In the genomic region with DNA sequence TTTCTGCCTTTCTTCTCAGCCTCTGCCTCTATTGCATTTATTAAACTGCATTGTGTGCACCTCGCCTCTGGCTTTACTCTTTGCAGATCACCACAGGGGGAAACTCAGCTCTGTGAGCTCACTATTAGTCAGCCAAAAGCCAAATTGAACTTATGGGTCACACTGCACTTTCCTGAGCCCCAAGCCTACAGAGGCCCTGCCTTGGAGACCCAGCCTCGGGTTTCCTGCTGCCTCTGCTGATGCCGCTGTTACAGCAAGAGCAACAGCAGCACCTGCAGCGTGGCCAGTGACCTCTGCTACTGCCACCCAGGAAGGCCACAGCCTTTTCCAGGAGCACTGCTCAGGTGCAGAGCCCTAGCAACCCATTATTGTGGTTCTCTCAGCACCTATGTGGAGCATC, we compare ENCODE assay signal across 13 cellular contexts.
DNase-seq lines count a peak whose midpoint lies in the region; ATAC-seq, FAIRE-seq and TF ChIP-seq lines count a peak whose summit lies in the region.
"Had no signal": no experiment of that assay in that cellular context is flagged by ENCODE, and none has a peak within 500 bp of the region (broad histone marks: within the 10 kb centered on the region; RNA-seq: fewer than 3 reads in every experiment).

No MANE protein-coding gene starts in this region.

- H3K27me3 ChIP-seq in keratinocyte (ENCODE audit: control insufficient read depth, extremely low read depth, insufficient read depth, low read length): no peaks in the 10 kb centered on the region

- no peaks in the 10 kb centered on the region for H3K36me3 ChIP-seq in keratinocyte (ENCODE audit: control insufficient read depth in 2 of 2, extremely low read depth in 1 of 2, insufficient read depth in 2 of 2, low read length in 2 of 2)

- no peak overlapping the region for H3K9ac ChIP-seq in keratinocyte (ENCODE audit: control insufficient read depth, extremely low read depth, insufficient read depth, low read length)

- H4K20me1 ChIP-seq in keratinocyte (ENCODE audit: control insufficient read depth, extremely low read depth, insufficient read depth, low read length): no peaks in the 10 kb centered on the region

- peak; percentile 30 for DNase-seq in NCI-H226
- DNase-seq in keratinocyte (ENCODE audit: low read depth, low spot score): no peak
- DNase-seq in NCI-H1417 treated with DMSO at 0.1 percent for 48 hours (lab: John Stamatoyannopoulos, UW): no peak
- DNase-seq in NCI-H2227 (lab: John Stamatoyannopoulos, UW; ENCODE audit: unreplicated experiment): no peak
- no peak for DNase-seq in NCI-H748 (lab: John Stamatoyannopoulos, UW; ENCODE audit: unreplicated experiment)
- DNase-seq: activated naive CD4-positive, alpha-beta T cell; Calu3; effector memory CD4-positive, alpha-beta T cell; naive B cell had no signal

- H3K9me3 ChIP-seq in keratinocyte (ENCODE audit: control insufficient read depth, low read depth, low read length): no peaks in the 10 kb centered on the region

- H3K4me2 ChIP-seq in keratinocyte (ENCODE audit: control insufficient read depth, extremely low read depth, insufficient read depth, low read depth, low read length): no peak overlapping the region

- H3K4me3 ChIP-seq in keratinocyte (ENCODE audit: control insufficient read depth in 2 of 3, extremely low read depth in 1 of 3, insufficient read depth in 2 of 3, low read depth in 1 of 3, low read length in 3 of 3): no peak overlapping the region

- peak; percentile 62 for FAIRE-seq in keratinocyte (lab: Jason Lieb, UNC)
- FAIRE-seq: RCC 7860 had no signal

- ATAC-seq in GM18511 (IDR thresholded peaks at IDR 0.05; ENCODE audit: unreplicated experiment) (peak; percentile 43), HG02610 (IDR thresholded peaks at IDR 0.05; ENCODE audit: unreplicated experiment) (peak; percentile 61), GM19467 (IDR thresholded peaks at IDR 0.05; ENCODE audit: unreplicated experiment) (no peak)

- H3K27ac ChIP-seq in keratinocyte (ENCODE audit: control insufficient read depth, insufficient read depth, low read length): no peak overlapping the region

- no peak for TF ChIP-seq CTCF in keratinocyte (optimal IDR thresholded peaks at IDR 0.05 in 1 of 3, IDR thresholded peaks at IDR 0.05 in 1 of 3, conservative IDR thresholded peaks at IDR 0.05 in 1 of 3; ENCODE audit: extremely low read depth in 1 of 3, insufficient read depth in 2 of 3, low read length in 3 of 3)

- no peaks in the 10 kb centered on the region for H3K9me1 ChIP-seq in keratinocyte (ENCODE audit: control insufficient read depth, extremely low read depth, insufficient read depth, low read length)

- H3K79me2 ChIP-seq in keratinocyte (ENCODE audit: control insufficient read depth, insufficient read depth, low read length): no peaks in the 10 kb centered on the region

- dilution Hi-C loops in keratinocyte (cut with MboI; ENCODE audit: extremely low pct_ligation_motif_present, low sequenced_read_pairs): no loop called here

- no peak overlapping the region for H2AFZ ChIP-seq in keratinocyte (ENCODE audit: control insufficient read depth, low read length)

- H3K4me1 ChIP-seq in keratinocyte (ENCODE audit: control insufficient read depth, extremely low read depth, insufficient read depth, low read length): peaks cover 10% of the 10 kb centered on the region
